Comparison of ENCODE assay signal across 9 cellular contexts in genomic region chr18:71784777-71785176, GRCh38.
DNase-seq lines count a peak whose midpoint lies in the region; ATAC-seq and TF ChIP-seq lines count a peak whose summit lies in the region.
"Had no signal": no experiment of that assay in that cellular context is flagged by ENCODE, and none has a peak within 500 bp of the region (broad histone marks: within the 10 kb centered on the region; RNA-seq: fewer than 3 reads in every experiment).

No MANE protein-coding gene starts in this region.

- 43 to 52% methylated on average over 3 to 4 of the region's 4 CpGs for WGBS in transverse colon (ENCODE audit: low coverage in 1 of 2), 2 donors

- H3K27me3 ChIP-seq in left ventricle myocardium inferior (ENCODE audit: low read depth), result no peaks in the 10 kb centered on the region
- H3K27me3 ChIP-seq in transverse colon, result no peaks in the 10 kb centered on the region

- ATAC-seq in Right ventricle myocardium superior (ENCODE audit: poor library complexity), result no peak

- TF ChIP-seq CTCF in left ventricle myocardium inferior (IDR thresholded peaks at IDR 0.05; ENCODE audit: borderline replicate concordance) (peak; percentile 11), cardiac fibroblast (IDR thresholded peaks at IDR 0.05; ENCODE audit: low read depth, low read length) (peak; percentile 50), transverse colon (IDR thresholded peaks at IDR 0.05) (peak; percentile 11 to 34 (median 26))

- H3K27ac ChIP-seq in left ventricle myocardium inferior (replicated peaks) (no peak overlapping the region), transverse colon (no peak overlapping the region)

- no peak for TF ChIP-seq POLR2A in transverse colon (IDR thresholded peaks at IDR 0.05)

- H3K9me3 ChIP-seq in left ventricle myocardium inferior (replicated peaks) (peaks cover 7% of the 10 kb centered on the region), transverse colon (no peaks in the 10 kb centered on the region)
- H3K9me3 ChIP-seq: Caco-2 had no signal

- in situ Hi-C loops in KBM-7 (cut with MboI; ENCODE audit: low pct_unique_long_range_greater_than_20kb, low sequenced_read_pairs) (no loop called here), transverse colon (cut with MboI; ENCODE audit: low pct_ligation_motif_present in 1 of 4, low pct_unique_long_range_greater_than_20kb in 1 of 4, low sequenced_read_pairs in 3 of 4) (no loop called here)

- H3K4me1 ChIP-seq in left ventricle myocardium inferior, result no peaks in the 10 kb centered on the region
- no peaks in the 10 kb centered on the region for H3K4me1 ChIP-seq in transverse colon
- H3K4me1 ChIP-seq: Caco-2 had no signal

- H3K36me3 ChIP-seq in left ventricle myocardium inferior, result no peaks in the 10 kb centered on the region
- H3K36me3 ChIP-seq in transverse colon, result no peaks in the 10 kb centered on the region

- TF ChIP-seq EP300 in transverse colon (IDR thresholded peaks at IDR 0.05; ENCODE audit: low read depth), result no peak

- no peak overlapping the region for H3K4me3 ChIP-seq in left ventricle myocardium inferior
- no peak overlapping the region for H3K4me3 ChIP-seq in cardiac fibroblast (replicated peaks in 1 of 2; ENCODE audit: low read depth in 2 of 2, low read length in 2 of 2)
- H3K4me3 ChIP-seq in transverse colon, result no peak overlapping the region

- DNase-seq in left ventricle myocardium inferior, result no peak
- no peak for DNase-seq in Right ventricle myocardium superior
- DNase-seq in KBM-7, result peak; percentile 57
- peak; percentile 5 to 35 for DNase-seq in cardiac fibroblast (ENCODE audit: low read depth in 2 of 2)
- no peak for DNase-seq in transverse colon
- DNase-seq in activated CD8-positive, alpha-beta memory T cell treated with anti-CD3 and anti-CD28 coated beads for 24 hours, result no peak
- DNase-seq in NCI-H1048 (lab: John Stamatoyannopoulos, UW), result no peak
- DNase-seq in retina, result no peak

- intact Hi-C loops in left ventricle myocardium inferior (cut with micrococcal nuclease), result no loop called here
- intact Hi-C loops in Right ventricle myocardium superior (cut with DNase I), result no loop called here
- intact Hi-C loops in transverse colon (cut with DNase I; ENCODE audit: low total_unique reads), result no loop called here

Comparison
In these comparisons a context has a peak if more than half of its experiments do, and no peak if none do; other contexts are left out.
1. DNase-seq: peak in KBM-7 (single experiment) and cardiac fibroblast (2 of 2); none in left ventricle myocardium inferior (single experiment), Right ventricle myocardium superior (single experiment), transverse colon (single experiment), activated CD8-positive, alpha-beta memory T cell treated with anti-CD3 and anti-CD28 coated beads for 24 hours (single experiment), NCI-H1048 (single experiment) and retina (single experiment).
2. Peak in every context shown above with its lines, with median percentiles within 50 percentile points of each other: CTCF ChIP-seq.